1 cellular context compared by ENCODE assay signal in the genomic region with DNA sequence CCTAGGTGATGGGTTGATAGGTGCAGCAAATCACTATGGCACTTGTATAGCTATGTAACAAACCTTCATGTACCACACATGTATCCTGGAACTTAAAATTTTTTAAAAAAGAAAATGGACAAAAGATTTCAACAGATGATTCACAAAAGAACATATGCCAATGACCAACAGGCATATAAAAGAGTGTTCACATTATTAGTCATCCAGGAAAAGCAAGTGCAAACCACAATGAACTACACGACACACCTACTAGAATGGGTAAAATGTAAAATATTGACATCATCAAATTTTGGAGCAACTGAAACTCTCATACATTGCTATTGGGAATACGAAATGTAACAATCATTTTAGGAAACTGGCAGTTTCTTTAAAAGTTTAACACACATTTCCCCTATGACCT.
TF ChIP-seq lines count a peak whose summit lies in the region.

No MANE protein-coding gene starts in this region.

TF ChIP-seq in endothelial cell of umbilical vein, 7 proteins besides CTCF, POLR2A, EP300 and RAD21 (continued from another document):
- peak; percentile 42 for TF ChIP-seq FOS (IDR thresholded peaks at IDR 0.05; ENCODE audit: borderline replicate concordance, insufficient read depth, low read length)
